24 cellular contexts compared by ENCODE assay signal in genomic region chr1:152626688-152627087, GRCh38. TPM values are rescaled to one million over a fixed set of nuclear protein-coding genes. Genes with fewer than 3 reads are reported as not detected.
DNase-seq lines count a peak whose midpoint lies in the region; ATAC-seq, FAIRE-seq and TF ChIP-seq lines count a peak whose summit lies in the region.
"Had no signal": no experiment of that assay in that cellular context is flagged by ENCODE, and none has a peak within 500 bp of the region (broad histone marks: within the 10 kb centered on the region; RNA-seq: fewer than 3 reads in every experiment).

No MANE protein-coding gene starts in this region.

- no peak for FAIRE-seq in bronchial epithelial cell (lab: Jason Lieb, UNC)
- FAIRE-seq: A549, D721Med, G401.6, GM12892, GM18507, HTR-8/SVneo, K562 had no signal

- ATAC-seq in foreskin keratinocyte (peak; percentile 42), GM21528 (IDR thresholded peaks at IDR 0.05; ENCODE audit: low FRiP score, unreplicated experiment) (no peak)
- ATAC-seq in stimulated activated effector memory CD8-positive, alpha-beta T cell treated with anti-CD3 and anti-CD28 coated beads, Interleukin-12 subunit alpha, Interleukin-12 subunit beta, amount 100 ng/mL, for 72 hours = no peak
- ATAC-seq: A549, GM23338, HCT116, K562 had no signal

- no peaks in the 10 kb centered on the region for H3K4me1 ChIP-seq in foreskin keratinocyte
- H3K4me1 ChIP-seq: A549, Caco-2 had no signal

- H3K36me3 ChIP-seq in bronchial epithelial cell (ENCODE audit: control insufficient read depth, insufficient read depth, low read length) = no peaks in the 10 kb centered on the region

- H3K27me3 Mint-ChIP-seq in activated CD4-positive, alpha-beta T cell treated with anti-CD3 and anti-CD28 coated beads, Interleukin-2, amount 10 ng/mL, durations not matched to agents 24 days and 14 days = peaks cover 8% of the 10 kb centered on the region

- no peaks in the 10 kb centered on the region for H3K9me3 Mint-ChIP-seq in activated CD4-positive, alpha-beta T cell treated with anti-CD3 and anti-CD28 coated beads, Interleukin-2, amount 10 ng/mL, durations not matched to agents 24 days and 14 days
- H3K9me3 Mint-ChIP-seq in stimulated activated effector memory CD8-positive, alpha-beta T cell treated with anti-CD3 and anti-CD28 coated beads, Interleukin-12 subunit alpha, Interleukin-12 subunit beta, amount 100 ng/mL, for 72 hours = peaks cover under 1% of the 10 kb centered on the region
- H3K9me3 Mint-ChIP-seq: CD4-positive, alpha-beta T cell had no signal

- H3K4me3 Mint-ChIP-seq in activated CD4-positive, alpha-beta T cell treated with anti-CD3 and anti-CD28 coated beads, Interleukin-2, amount 10 ng/mL, durations not matched to agents 24 days and 14 days = no peak overlapping the region
- no peak overlapping the region for H3K4me3 Mint-ChIP-seq in stimulated activated effector memory CD8-positive, alpha-beta T cell treated with anti-CD3 and anti-CD28 coated beads, Interleukin-12 subunit alpha, Interleukin-12 subunit beta, amount 100 ng/mL, for 72 hours
- H3K4me3 Mint-ChIP-seq: CD4-positive, alpha-beta T cell; GM23338 had no signal

- no peak overlapping the region for H3K27ac ChIP-seq in foreskin keratinocyte
- H3K27ac ChIP-seq: 22Rv1, A549, C4-2B had no signal

- no peak overlapping the region for H3K27ac Mint-ChIP-seq in activated CD4-positive, alpha-beta T cell treated with anti-CD3 and anti-CD28 coated beads, Interleukin-2, amount 10 ng/mL, durations not matched to agents 24 days and 14 days
- no peak overlapping the region for H3K27ac Mint-ChIP-seq in stimulated activated effector memory CD8-positive, alpha-beta T cell treated with anti-CD3 and anti-CD28 coated beads, Interleukin-12 subunit alpha, Interleukin-12 subunit beta, amount 100 ng/mL, for 72 hours
- H3K27ac Mint-ChIP-seq: CD4-positive, alpha-beta T cell; GM23338 had no signal

- peaks cover 2% of the 10 kb centered on the region for H3K4me1 Mint-ChIP-seq in activated CD4-positive, alpha-beta T cell treated with anti-CD3 and anti-CD28 coated beads, Interleukin-2, amount 10 ng/mL, durations not matched to agents 24 days and 14 days
- H3K4me1 Mint-ChIP-seq in stimulated activated effector memory CD8-positive, alpha-beta T cell treated with anti-CD3 and anti-CD28 coated beads, Interleukin-12 subunit alpha, Interleukin-12 subunit beta, amount 100 ng/mL, for 72 hours = peaks cover 13% of the 10 kb centered on the region
- H3K4me1 Mint-ChIP-seq: GM23338 had no signal

- DNase-seq in activated CD4-positive, alpha-beta T cell treated with anti-CD3 and anti-CD28 coated beads, Interleukin-2, amount 10 ng/mL, durations not matched to agents 24 days and 14 days = peak; percentile 30
- no peak for DNase-seq in activated CD4-positive, alpha-beta T cell treated with anti-CD3 and anti-CD28 coated beads, Interleukin-2, amount 50 U/mL, for 48 hours
- DNase-seq in bronchial epithelial cell (ENCODE audit: low read depth) = peak; percentile 50
- DNase-seq in foreskin keratinocyte = peak; percentile 28 to 54
- no peak for DNase-seq in stimulated activated effector memory CD8-positive, alpha-beta T cell treated with anti-CD3 and anti-CD28 coated beads, Interleukin-12 subunit alpha, Interleukin-12 subunit beta, amount 100 ng/mL, for 72 hours (ENCODE audit: low spot score in 2 of 2)
- no peak for DNase-seq in dermis blood vessel endothelial cell
- DNase-seq: AML-193; Caco-2; CD4-positive, alpha-beta T cell; H7; IMR-90 had no signal

- H3K4me3 ChIP-seq in bronchial epithelial cell (ENCODE audit: low read depth, low read length) = no peak overlapping the region
- H3K4me3 ChIP-seq: A549, GM23338, K562 had no signal

- intact Hi-C loops in activated CD4-positive, alpha-beta T cell treated with anti-CD3 and anti-CD28 coated beads, Interleukin-2, amount 10 ng/mL, durations not matched to agents 24 days and 14 days (cut with micrococcal nuclease) = no loop called here

- TF ChIP-seq CTCF in bronchial epithelial cell (IDR thresholded peaks at IDR 0.05; ENCODE audit: insufficient read depth, low read length, severe bottlenecking) = no peak
- no peak for TF ChIP-seq CTCF in foreskin keratinocyte (conservative IDR thresholded peaks at IDR 0.05)

- H3K27me3 ChIP-seq in bronchial epithelial cell (ENCODE audit: control insufficient read depth, insufficient read depth, low read length) (peaks cover 9% of the 10 kb centered on the region), foreskin keratinocyte (peaks cover 11% of the 10 kb centered on the region)

- H3K36me3 Mint-ChIP-seq in activated CD4-positive, alpha-beta T cell treated with anti-CD3 and anti-CD28 coated beads, Interleukin-2, amount 10 ng/mL, durations not matched to agents 24 days and 14 days (ENCODE audit: low read depth) = no peaks in the 10 kb centered on the region
- H3K36me3 Mint-ChIP-seq in stimulated activated effector memory CD8-positive, alpha-beta T cell treated with anti-CD3 and anti-CD28 coated beads, Interleukin-12 subunit alpha, Interleukin-12 subunit beta, amount 100 ng/mL, for 72 hours = no peaks in the 10 kb centered on the region

RNA-seq across cellular contexts. Expression of gene LCE3A, which starts 3.8 kb away (rescaled TPM):
- not detected in 2 replicates for total RNA-seq in activated CD4-positive, alpha-beta T cell treated with anti-CD3 and anti-CD28 coated beads, Interleukin-2, amount 10 ng/mL, durations not matched to agents 24 days and 14 days
- not detected in 2 replicates for total RNA-seq in bronchial epithelial cell
- not detected in 2 replicates for total RNA-seq in foreskin keratinocyte
- not detected in 2 replicates for polyA plus RNA-seq in foreskin keratinocyte
- not detected in 2 replicates for total RNA-seq in dermis blood vessel endothelial cell
- total RNA-seq: Caco-2; CD4-positive, alpha-beta T cell; GM23338; H7; IMR-90; K562 had no signal
- polyA plus RNA-seq: A549, BJ, GM23338, IMR-90, K562 had no signal

RNA-seq across cellular contexts. Expression of gene LCE3B, which starts 13.1 kb away (rescaled TPM):
- not detected in 2 replicates for total RNA-seq in activated CD4-positive, alpha-beta T cell treated with anti-CD3 and anti-CD28 coated beads, Interleukin-2, amount 10 ng/mL, durations not matched to agents 24 days and 14 days
- total RNA-seq in bronchial epithelial cell (not detected in 2 replicates), foreskin keratinocyte (not detected in 2 replicates), dermis blood vessel endothelial cell (not detected in 2 replicates)
- not detected in 2 replicates for polyA plus RNA-seq in foreskin keratinocyte
- total RNA-seq: Caco-2; CD4-positive, alpha-beta T cell; GM23338; H7; IMR-90; K562 had no signal
- polyA plus RNA-seq: A549, BJ, GM23338, IMR-90, K562 had no signal

RNA-seq across cellular contexts. Expression of gene LCE3C, which starts 26.7 kb away (rescaled TPM):
- not detected in 2 replicates for total RNA-seq in activated CD4-positive, alpha-beta T cell treated with anti-CD3 and anti-CD28 coated beads, Interleukin-2, amount 10 ng/mL, durations not matched to agents 24 days and 14 days
- not detected in 2 replicates for total RNA-seq in bronchial epithelial cell
- total RNA-seq in foreskin keratinocyte = 0.71 TPM in 1 of 2 replicates, not detected in the other
- polyA plus RNA-seq in foreskin keratinocyte = 0.51 TPM in 1 of 2 replicates, not detected in the other
- total RNA-seq in dermis blood vessel endothelial cell = not detected in 2 replicates
- total RNA-seq: Caco-2; CD4-positive, alpha-beta T cell; GM23338; H7; IMR-90; K562 had no signal
- polyA plus RNA-seq: A549, BJ, GM23338, IMR-90, K562 had no signal

RNA-seq across cellular contexts. Expression of gene LCE2D, which starts 36.5 kb away (rescaled TPM):
- not detected in 2 replicates for total RNA-seq in activated CD4-positive, alpha-beta T cell treated with anti-CD3 and anti-CD28 coated beads, Interleukin-2, amount 10 ng/mL, durations not matched to agents 24 days and 14 days
- total RNA-seq in bronchial epithelial cell (not detected in 2 replicates), foreskin keratinocyte (0.18 TPM in 1 of 2 replicates, not detected in the other), dermis blood vessel endothelial cell (not detected in 2 replicates)
- polyA plus RNA-seq in foreskin keratinocyte = 0.18 TPM in 1 of 2 replicates, not detected in the other
- total RNA-seq: Caco-2; CD4-positive, alpha-beta T cell; GM23338; H7; IMR-90; K562 had no signal
- polyA plus RNA-seq: A549, BJ, GM23338, IMR-90, K562 had no signal

RNA-seq across cellular contexts. Expression of gene LCE3D, which starts 46.4 kb away (rescaled TPM):
- total RNA-seq in activated CD4-positive, alpha-beta T cell treated with anti-CD3 and anti-CD28 coated beads, Interleukin-2, amount 10 ng/mL, durations not matched to agents 24 days and 14 days = not detected in 2 replicates
- total RNA-seq in bronchial epithelial cell (0.38 and 0.79 TPM in 2 replicates), foreskin keratinocyte (6.9 and 8.8 TPM in 2 replicates), dermis blood vessel endothelial cell (not detected in 2 replicates)
- polyA plus RNA-seq in foreskin keratinocyte = 7.3 and 9.3 TPM in 2 replicates
- total RNA-seq: Caco-2; CD4-positive, alpha-beta T cell; GM23338; H7; IMR-90; K562 had no signal
- polyA plus RNA-seq: BJ, GM23338, IMR-90, K562 had no signal

Comparison
In these comparisons a context has a peak if more than half of its experiments do, and no peak if none do; other contexts are left out.
1. DNase-seq: peak in activated CD4-positive, alpha-beta T cell treated with anti-CD3 and anti-CD28 coated beads, Interleukin-2, amount 10 ng/mL, durations not matched to agents 24 days and 14 days (single experiment), bronchial epithelial cell (single experiment) and foreskin keratinocyte (2 of 2); none in activated CD4-positive, alpha-beta T cell treated with anti-CD3 and anti-CD28 coated beads, Interleukin-2, amount 50 U/mL, for 48 hours (0 of 2), stimulated activated effector memory CD8-positive, alpha-beta T cell treated with anti-CD3 and anti-CD28 coated beads, Interleukin-12 subunit alpha, Interleukin-12 subunit beta, amount 100 ng/mL, for 72 hours (0 of 2) and dermis blood vessel endothelial cell (single experiment).